ENCODE assay signal across 9 cellular contexts in genomic region chr16:74773431-74774222, GRCh38. TPM values are rescaled to one million over a fixed set of nuclear protein-coding genes. Genes with fewer than 3 reads are reported as not detected.
DNase-seq lines count a peak whose midpoint lies in the region; ATAC-seq, FAIRE-seq and TF ChIP-seq lines count a peak whose summit lies in the region.
"Had no signal": no experiment of that assay in that cellular context is flagged by ENCODE, and none has a peak within 500 bp of the region (broad histone marks: within the 10 kb centered on the region; RNA-seq: fewer than 3 reads in every experiment).

No MANE protein-coding gene starts in this region.

- no peak for ATAC-seq in activated CD8-positive, alpha-beta T cell treated with anti-CD3 and anti-CD28 coated beads, Interleukin-2, amount 10 ng/mL, durations not matched to agents 7 days and 5 days
- no peak for ATAC-seq in GM21515 (IDR thresholded peaks at IDR 0.05; ENCODE audit: unreplicated experiment)

- H3K4me1 ChIP-seq in HUES48 (ENCODE audit: control insufficient read depth, insufficient read depth, low read length): peaks cover 7% of the 10 kb centered on the region
- peaks cover 4% of the 10 kb centered on the region for H3K4me1 ChIP-seq in keratinocyte (ENCODE audit: control insufficient read depth, extremely low read depth, insufficient read depth, low read length)
- H3K4me1 ChIP-seq in small intestine (ENCODE audit: control insufficient read depth in 2 of 2, insufficient read depth in 1 of 2, low read depth in 1 of 2, low read length in 1 of 2): no peaks in the 10 kb centered on the region

- no peak for DNase-seq in activated CD8-positive, alpha-beta T cell treated with anti-CD3 and anti-CD28 coated beads, Interleukin-2, amount 10 ng/mL, durations not matched to agents 7 days and 5 days
- DNase-seq in keratinocyte (ENCODE audit: low read depth, low spot score) (no peak), small intestine (peak; percentile 56), NCI-H187 treated with DMSO at 0.1 percent for 48 hours (lab: John Stamatoyannopoulos, UW) (no peak), H4 (ENCODE audit: low spot score) (no peak), NCI-H2196 (lab: John Stamatoyannopoulos, UW; ENCODE audit: unreplicated experiment) (no peak)
- DNase-seq: NCI-H774 had no signal

- no peak overlapping the region for H3K27ac Mint-ChIP-seq in activated CD8-positive, alpha-beta T cell treated with anti-CD3 and anti-CD28 coated beads, Interleukin-2, amount 10 ng/mL, durations not matched to agents 7 days and 5 days

- H3K36me3 Mint-ChIP-seq in activated CD8-positive, alpha-beta T cell treated with anti-CD3 and anti-CD28 coated beads, Interleukin-2, amount 10 ng/mL, durations not matched to agents 7 days and 5 days (ENCODE audit: low read depth): no peaks in the 10 kb centered on the region

- H3K9me1 ChIP-seq in keratinocyte (ENCODE audit: control insufficient read depth, extremely low read depth, insufficient read depth, low read length): no peaks in the 10 kb centered on the region

- H3K4me1 Mint-ChIP-seq in activated CD8-positive, alpha-beta T cell treated with anti-CD3 and anti-CD28 coated beads, Interleukin-2, amount 10 ng/mL, durations not matched to agents 7 days and 5 days (ENCODE audit: low read depth): peaks cover 13% of the 10 kb centered on the region

- 17 to 41% (median 29%) methylated on average over 14 of the region's 14 CpGs for WGBS in small intestine, 3 donors

- H3K79me2 ChIP-seq in keratinocyte (ENCODE audit: control insufficient read depth, insufficient read depth, low read length): no peaks in the 10 kb centered on the region

- H3K9ac ChIP-seq in HUES48 (ENCODE audit: low read depth, low read length) (no peak overlapping the region), keratinocyte (ENCODE audit: control insufficient read depth, extremely low read depth, insufficient read depth, low read length) (no peak overlapping the region)

- peak overlapping the region; percentile 48 for H3K4me3 Mint-ChIP-seq in activated CD8-positive, alpha-beta T cell treated with anti-CD3 and anti-CD28 coated beads, Interleukin-2, amount 10 ng/mL, durations not matched to agents 7 days and 5 days

- H3K27me3 Mint-ChIP-seq in activated CD8-positive, alpha-beta T cell treated with anti-CD3 and anti-CD28 coated beads, Interleukin-2, amount 10 ng/mL, durations not matched to agents 7 days and 5 days (ENCODE audit: low read depth): peaks cover 35% of the 10 kb centered on the region

- no peaks in the 10 kb centered on the region for H3K9me3 Mint-ChIP-seq in activated CD8-positive, alpha-beta T cell treated with anti-CD3 and anti-CD28 coated beads, Interleukin-2, amount 10 ng/mL, durations not matched to agents 7 days and 5 days (ENCODE audit: insufficient read depth)

- H2AFZ ChIP-seq in keratinocyte (ENCODE audit: control insufficient read depth, low read length): no peak overlapping the region

- no peaks in the 10 kb centered on the region for H3K9me3 ChIP-seq in HUES48 (ENCODE audit: control insufficient read depth, insufficient read depth, low read length)
- H3K9me3 ChIP-seq in keratinocyte (ENCODE audit: control insufficient read depth, low read depth, low read length): no peaks in the 10 kb centered on the region
- H3K9me3 ChIP-seq in small intestine (ENCODE audit: control insufficient read depth, low read depth): no peaks in the 10 kb centered on the region

- no peak for FAIRE-seq in keratinocyte (lab: Jason Lieb, UNC)
- FAIRE-seq in small intestine (lab: Jason Lieb, UNC): no peak

- POLR2A ChIA-PET in activated CD8-positive, alpha-beta T cell treated with anti-CD3 and anti-CD28 coated beads, Interleukin-2, amount 10 ng/mL, durations not matched to agents 7 days and 5 days (lab: Charles Lee): no interaction called here

- dilution Hi-C loops in keratinocyte (cut with MboI; ENCODE audit: extremely low pct_ligation_motif_present, low sequenced_read_pairs): no loop called here

- peak overlapping the region; percentile 82 for H3K4me2 ChIP-seq in keratinocyte (ENCODE audit: control insufficient read depth, extremely low read depth, insufficient read depth, low read depth, low read length)

- CTCF ChIA-PET in activated CD8-positive, alpha-beta T cell treated with anti-CD3 and anti-CD28 coated beads, Interleukin-2, amount 10 ng/mL, durations not matched to agents 7 days and 5 days (lab: Charles Lee): interaction anchor here (1.5 to 2.2 kb wide), 2 partner anchors 89 to 338 kb away, joined by 4 to 10 read pairs; no protein-coding TSS in a partner anchor

- no peaks in the 10 kb centered on the region for H4K20me1 ChIP-seq in keratinocyte (ENCODE audit: control insufficient read depth, extremely low read depth, insufficient read depth, low read length)

- H3K36me3 ChIP-seq in HUES48 (ENCODE audit: control insufficient read depth, insufficient read depth, low read length) (no peaks in the 10 kb centered on the region), keratinocyte (ENCODE audit: control insufficient read depth in 2 of 2, extremely low read depth in 1 of 2, insufficient read depth in 2 of 2, low read length in 2 of 2) (no peaks in the 10 kb centered on the region), small intestine (ENCODE audit: control insufficient read depth in 2 of 2, insufficient read depth in 2 of 2, low read length in 2 of 2) (no peaks in the 10 kb centered on the region)

- H3K27me3 ChIP-seq in HUES48 (ENCODE audit: control insufficient read depth, insufficient read depth, low read length) (peaks cover 24% of the 10 kb centered on the region), keratinocyte (ENCODE audit: control insufficient read depth, extremely low read depth, insufficient read depth, low read length) (peaks cover 15% of the 10 kb centered on the region), small intestine (ENCODE audit: control insufficient read depth in 2 of 2, insufficient read depth in 2 of 2, low read length in 2 of 2) (no peaks in the 10 kb centered on the region)

- H3K27ac ChIP-seq in HUES48 (ENCODE audit: low read depth, low read length) (no peak overlapping the region), keratinocyte (ENCODE audit: control insufficient read depth, insufficient read depth, low read length) (no peak overlapping the region), small intestine (ENCODE audit: low read depth in 1 of 2, low read length in 1 of 2) (peak overlapping the region; percentile 59 to 82)

- no peak for TF ChIP-seq CTCF in keratinocyte (optimal IDR thresholded peaks at IDR 0.05 in 1 of 3, IDR thresholded peaks at IDR 0.05 in 1 of 3, conservative IDR thresholded peaks at IDR 0.05 in 1 of 3; ENCODE audit: extremely low read depth in 1 of 3, insufficient read depth in 2 of 3, low read length in 3 of 3)

- peak overlapping the region; percentile 54 for H3K4me3 ChIP-seq in HUES48 (ENCODE audit: low read depth, low read length)
- H3K4me3 ChIP-seq in keratinocyte (ENCODE audit: control insufficient read depth in 2 of 3, extremely low read depth in 1 of 3, insufficient read depth in 2 of 3, low read depth in 1 of 3, low read length in 3 of 3): no peak overlapping the region
- peak overlapping the region; percentile 53 to 79 for H3K4me3 ChIP-seq in small intestine (ENCODE audit: low read depth in 1 of 2, low read length in 2 of 2)

RNA-seq across cellular contexts. Expression of gene FA2H, which starts 1.0 kb away (rescaled TPM):
- total RNA-seq in activated CD8-positive, alpha-beta T cell treated with anti-CD3 and anti-CD28 coated beads, Interleukin-2, amount 10 ng/mL, durations not matched to agents 7 days and 5 days: not detected
- polyA plus RNA-seq in keratinocyte (0.03 to 0.16 TPM (median 0.09 TPM) in 3 replicates), small intestine (10 to 100 TPM in 1 of 3 donors, 1 to 10 TPM in 2; 6.7 to 17.8 (median 8.4) TPM)
- polyA plus RNA-seq in keratinocyte (2011; ENCODE audit: low read depth): 1.4 TPM
- polyA plus RNA-seq in keratinocyte (2011; cell fraction: cytosol; rRNA removed): not detected in 2 replicates
- not detected in 2 replicates for polyA plus RNA-seq in keratinocyte (2011; cell fraction: nucleus; rRNA removed)
- 0.07 and 2.8 TPM in 2 replicates for polyA plus RNA-seq in keratinocyte (2012; ENCODE audit: low replicate concordance)
- polyA minus RNA-seq in keratinocyte: 0.06 TPM in 1 of 3 replicates, not detected in the others
- polyA minus RNA-seq in keratinocyte (2011; cell fraction: cytosol; rRNA and poly(A)+ RNA removed): not detected
- polyA minus RNA-seq in keratinocyte (2011; cell fraction: nucleus; rRNA and poly(A)+ RNA removed): not detected in 2 replicates
- total RNA-seq in H4 (2014; rRNA removed; shearing (Covaris generic)): not detected in 2 replicates

Comparison
In these comparisons a context has a peak if more than half of its experiments do, and no peak if none do; other contexts are left out.
1. H3K27ac ChIP-seq: peak in small intestine (2 of 2); none in HUES48 (single experiment) and keratinocyte (single experiment).
2. H3K4me3 ChIP-seq: peak in HUES48 (single experiment) and small intestine (2 of 2); none in keratinocyte (0 of 3).